8 cellular contexts compared by ENCODE assay signal in the genomic region with DNA sequence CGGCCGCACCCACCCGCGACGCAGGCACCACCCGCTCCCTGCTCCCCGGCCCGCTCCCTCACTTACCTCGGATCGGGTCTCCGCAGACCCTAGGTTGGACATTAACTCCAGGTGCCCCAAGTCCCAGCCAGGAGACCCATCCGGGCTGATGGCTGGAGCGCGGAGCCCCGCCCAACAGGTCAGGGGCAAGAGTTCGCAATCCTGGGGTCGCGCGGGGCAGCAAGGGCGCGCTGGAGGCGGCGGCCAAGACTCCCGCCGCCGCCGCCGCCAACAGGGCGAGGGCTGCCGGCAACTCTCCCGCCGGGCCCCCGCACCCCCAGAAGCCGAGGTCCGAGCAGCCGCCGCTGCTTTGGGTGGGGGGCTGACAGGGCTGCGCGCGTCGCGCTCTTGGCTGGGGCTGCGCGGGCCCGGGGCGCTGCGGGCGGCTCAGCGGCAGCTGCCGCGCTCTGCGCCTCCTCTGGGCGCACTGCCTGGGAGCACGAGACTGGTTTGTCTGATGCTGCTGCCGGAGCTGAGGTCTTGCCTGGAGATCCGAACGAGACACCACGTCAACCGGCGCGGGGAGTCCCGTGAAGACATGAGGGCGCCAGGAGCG. TPM values are rescaled to one million over a fixed set of nuclear protein-coding genes. Genes with fewer than 3 reads are reported as not detected.
DNase-seq lines count a peak whose midpoint lies in the region; ATAC-seq, FAIRE-seq and TF ChIP-seq lines count a peak whose summit lies in the region.

No MANE protein-coding gene starts in this region.

- no peaks in the 10 kb centered on the region for H3K9me3 ChIP-seq in suprapubic skin

- H3K36me3 ChIP-seq in suprapubic skin, result no peaks in the 10 kb centered on the region

- no peak overlapping the region for H3K27ac ChIP-seq in suprapubic skin

- TF ChIP-seq CTCF in cardiac fibroblast (IDR thresholded peaks at IDR 0.05; ENCODE audit: low read depth, low read length) (no peak), suprapubic skin (IDR thresholded peaks at IDR 0.05) (no peak)

- peak; percentile 61 for ATAC-seq in left lobe of liver
- no peak for ATAC-seq in HG02798 (IDR thresholded peaks at IDR 0.05; ENCODE audit: poor library complexity, unreplicated experiment)
- no peak for ATAC-seq in GM21529 (IDR thresholded peaks at IDR 0.05; ENCODE audit: unreplicated experiment)

- peaks cover 85% of the 10 kb centered on the region for H3K27me3 ChIP-seq in suprapubic skin

- peaks cover 47% of the 10 kb centered on the region for H3K4me1 ChIP-seq in suprapubic skin

- 2% methylated on average over 18 of the region's 64 CpGs for WGBS in suprapubic skin

- H3K4me3 ChIP-seq in cardiac fibroblast (replicated peaks in 1 of 2; ENCODE audit: low read depth in 2 of 2, low read length in 2 of 2), result peak overlapping the region; percentile 40 to 65
- H3K4me3 ChIP-seq in suprapubic skin, result peak overlapping the region; percentile 57

- DNase-seq in ELR (ENCODE audit: low read depth) (peak; percentile 82), NCI-H1105 (lab: John Stamatoyannopoulos, UW) (peak; percentile 50), cardiac fibroblast (ENCODE audit: low read depth in 2 of 2) (peak; percentile 57 to 68), left lobe of liver (ENCODE audit: low spot score) (peak; percentile 51), suprapubic skin (ENCODE audit: low spot score in 2 of 2) (peak in 1 of 2 donors; percentile 70), H54 (ENCODE audit: insufficient read length, low spot score) (no peak)

- no peak for FAIRE-seq in H54 (lab: Jason Lieb, UNC)

- TF ChIP-seq EP300 in suprapubic skin (IDR thresholded peaks at IDR 0.05), result no peak

- TF ChIP-seq POLR2A in suprapubic skin (IDR thresholded peaks at IDR 0.05), result no peak
- TF ChIP-seq POLR2A in H54 (IDR thresholded peaks at IDR 0.05; ENCODE audit: low read depth, low read length), result no peak

RNA-seq across cellular contexts. Expression of a gene that starts 0.3 kb away (rescaled TPM):
- 0.18 TPM for total RNA-seq in left lobe of liver
- 1 to 10 TPM in 1 of 4 donors, under 1 TPM in 3; 0.19 to 1.4 (median 0.61) TPM for total RNA-seq in suprapubic skin
